9 cellular contexts compared by ENCODE assay signal in the genomic region with DNA sequence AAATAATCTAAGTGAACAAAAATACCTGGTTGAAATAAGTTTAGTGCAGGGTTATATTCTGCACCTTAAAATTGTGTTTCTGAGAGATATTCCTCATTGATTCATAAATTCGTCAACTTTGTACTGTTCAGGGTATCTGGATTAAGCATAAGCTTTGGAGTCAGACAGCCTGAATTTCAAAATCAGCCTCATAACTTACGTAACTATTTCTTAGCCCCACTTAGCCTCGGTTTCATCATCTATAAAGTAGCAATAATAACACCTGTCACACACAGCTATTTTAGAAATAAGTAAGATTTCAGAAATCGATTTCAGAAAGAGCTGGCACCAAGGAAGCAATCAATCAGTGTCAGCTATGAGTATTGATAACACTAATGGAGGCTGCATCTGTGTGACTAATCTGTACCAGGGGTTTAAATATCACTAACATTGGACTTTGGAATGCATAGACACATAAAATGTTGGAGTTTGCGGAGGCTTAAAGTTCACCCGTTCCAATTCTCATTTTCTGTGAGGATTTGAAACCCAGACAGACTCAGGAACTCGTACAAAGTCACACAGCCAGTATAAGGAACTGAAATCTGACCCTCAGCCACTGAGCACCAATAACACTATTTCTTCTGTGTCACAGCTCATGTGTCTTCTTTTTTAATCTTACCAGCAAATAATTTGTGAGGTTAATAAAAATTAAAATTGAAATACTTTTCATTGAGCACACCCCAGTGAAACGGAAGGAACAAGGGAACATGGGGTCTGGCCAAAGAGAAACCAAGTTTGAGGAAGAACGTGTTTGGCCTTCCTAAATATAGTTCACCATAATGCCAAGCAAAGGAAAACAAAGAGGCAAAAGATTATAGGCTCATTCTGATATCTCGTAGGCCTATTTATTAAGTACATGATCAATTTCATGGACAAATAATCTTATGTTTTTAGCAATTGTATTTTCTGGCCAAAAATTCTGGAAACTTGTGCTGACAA.
DNase-seq lines count a peak whose midpoint lies in the region; ATAC-seq and TF ChIP-seq lines count a peak whose summit lies in the region.
"Had no signal": no experiment of that assay in that cellular context is flagged by ENCODE, and none has a peak within 500 bp of the region (broad histone marks: within the 10 kb centered on the region; RNA-seq: fewer than 3 reads in every experiment).

No MANE protein-coding gene starts in this region.

- no peak overlapping the region for H3K18ac ChIP-seq in neuronal stem cell (ENCODE audit: low read length)

- no peak overlapping the region for H3K4me2 ChIP-seq in neuronal stem cell (ENCODE audit: insufficient read depth, low read length, poor library complexity, severe bottlenecking)
- H3K4me2 ChIP-seq: PC-9 had no signal

- H3K4ac ChIP-seq in neuronal stem cell (ENCODE audit: low read length): no peak overlapping the region

- peak; percentile 25 for ATAC-seq in GM18499 (IDR thresholded peaks at IDR 0.05; ENCODE audit: insufficient read depth, unreplicated experiment)
- peak; percentile 65 for ATAC-seq in GM21515 (IDR thresholded peaks at IDR 0.05; ENCODE audit: unreplicated experiment)
- ATAC-seq in HG03442 (IDR thresholded peaks at IDR 0.05; ENCODE audit: unreplicated experiment): peak; percentile 44
- peak; percentile 48 for ATAC-seq in body of pancreas

- no peak overlapping the region for H4K91ac ChIP-seq in neuronal stem cell (ENCODE audit: low read depth, low read length, poor library complexity)

- H2BK15ac ChIP-seq in neuronal stem cell (ENCODE audit: low read length): no peak overlapping the region

- H3K27me3 ChIP-seq in body of pancreas (no peaks in the 10 kb centered on the region), neuronal stem cell (ENCODE audit: control insufficient read depth in 3 of 3, insufficient read depth in 3 of 3, low read depth in 1 of 3, low read length in 3 of 3) (no peaks in the 10 kb centered on the region)

- 30 to 39% methylated on average over 10 of the region's 10 CpGs for WGBS in body of pancreas, 2 donors
- WGBS in neuronal stem cell (ENCODE audit: extremely low coverage in 2 of 2, insufficient read length in 2 of 2, insufficient replicate concordance in 1 of 2), 2 donors: no CpG with 5 or more reads among the region's 10 CpGs

- H3K14ac ChIP-seq in neuronal stem cell (ENCODE audit: low read length): no peak overlapping the region

- H3K27ac ChIP-seq in body of pancreas (peak overlapping the region in 1 of 4 donors; percentile 58), neuronal stem cell (replicated peaks; ENCODE audit: low read length) (no peak overlapping the region)
- H3K27ac ChIP-seq: PC-9 had no signal

- peak in 1 of 4 donors; percentile 6 for DNase-seq in body of pancreas
- no peak for DNase-seq in neuronal stem cell (ENCODE audit: low spot score)
- DNase-seq in SHP77 (lab: John Stamatoyannopoulos, UW): no peak
- DNase-seq in stimulated activated naive CD4-positive, alpha-beta T cell (lab: John Stamatoyannopoulos, UW): no peak
- no peak for DNase-seq in UCSD-AML1 (lab: John Stamatoyannopoulos, UW; ENCODE audit: unreplicated experiment)

- no peak overlapping the region for H3K23ac ChIP-seq in neuronal stem cell (ENCODE audit: low read depth, low read length, poor library complexity)

- H2BK5ac ChIP-seq in neuronal stem cell (ENCODE audit: low read length): no peak overlapping the region

- no peak overlapping the region for H4K8ac ChIP-seq in neuronal stem cell (ENCODE audit: low read depth, low read length)

- no peaks in the 10 kb centered on the region for H3K9me3 ChIP-seq in body of pancreas
- no peaks in the 10 kb centered on the region for H3K9me3 ChIP-seq in neuronal stem cell (replicated peaks in 1 of 2; ENCODE audit: control insufficient read depth in 2 of 2, insufficient read depth in 1 of 2, low read depth in 1 of 2, low read length in 2 of 2)

- H3K4me3 ChIP-seq in body of pancreas (no peak overlapping the region), neuronal stem cell (ENCODE audit: low read length in 2 of 2) (no peak overlapping the region)
- H3K4me3 ChIP-seq: PC-9 had no signal

- no peak overlapping the region for H2BK120ac ChIP-seq in neuronal stem cell (ENCODE audit: low read depth, low read length)

- peaks cover 26% of the 10 kb centered on the region for H3K4me1 ChIP-seq in body of pancreas
- no peaks in the 10 kb centered on the region for H3K4me1 ChIP-seq in neuronal stem cell (ENCODE audit: control insufficient read depth in 2 of 2, insufficient read depth in 1 of 2, low read depth in 1 of 2, low read length in 2 of 2)

- TF ChIP-seq POLR2A in body of pancreas (IDR thresholded peaks at IDR 0.05): no peak

- intact Hi-C loops in body of pancreas (cut with DNase I): no loop called here

- H2AFZ ChIP-seq in neuronal stem cell (ENCODE audit: low read length): no peak overlapping the region
- H2AFZ ChIP-seq: PC-9 had no signal

- H3K79me1 ChIP-seq in neuronal stem cell (ENCODE audit: low read depth, low read length): no peaks in the 10 kb centered on the region

- TF ChIP-seq CTCF in body of pancreas (IDR thresholded peaks at IDR 0.05): no peak

- no peak overlapping the region for H3K9ac ChIP-seq in neuronal stem cell (ENCODE audit: low read depth, low read length, poor library complexity)

- H2AK5ac ChIP-seq in neuronal stem cell (ENCODE audit: low read depth, low read length): no peak overlapping the region

- no peak overlapping the region for H2BK12ac ChIP-seq in neuronal stem cell (ENCODE audit: low read length)

- H3K36me3 ChIP-seq in body of pancreas (replicated peaks in 1 of 2; ENCODE audit: insufficient read depth in 1 of 2, low read depth in 2 of 2) (no peaks in the 10 kb centered on the region), neuronal stem cell (replicated peaks in 1 of 2; ENCODE audit: control insufficient read depth in 2 of 2, insufficient read depth in 2 of 2, low read length in 2 of 2) (no peaks in the 10 kb centered on the region)
